In the genomic region with DNA sequence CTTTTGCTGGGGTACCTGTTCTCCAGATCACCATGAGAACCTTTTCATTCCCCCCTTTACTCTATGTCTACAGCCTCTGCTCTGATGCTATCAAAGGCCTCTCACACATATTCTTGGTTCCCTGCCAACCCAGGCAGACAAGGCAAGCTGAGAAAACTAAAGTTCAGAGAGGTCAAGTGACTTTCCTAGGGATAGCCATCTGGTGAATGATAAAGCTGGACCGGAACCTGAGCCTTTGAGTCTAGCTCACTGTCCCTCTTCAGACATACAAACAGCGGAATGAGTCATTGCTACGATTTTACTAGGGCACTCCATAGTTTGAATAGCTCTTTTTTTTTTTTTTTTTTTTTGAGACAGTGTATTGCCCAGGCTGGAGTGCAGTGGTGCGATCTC, we compare ENCODE assay signal across 8 cellular contexts.
A peak's percentile ranks its signal among the peaks of the same experiment; 100 is the strongest.
DNase-seq lines count a peak whose midpoint lies in the region; ATAC-seq and TF ChIP-seq lines count a peak whose summit lies in the region.
"Had no signal": no experiment of that assay in that cellular context is flagged by ENCODE, and none has a peak within 500 bp of the region (broad histone marks: within the 10 kb centered on the region; RNA-seq: fewer than 3 reads in every experiment).

No MANE protein-coding gene starts in this region.

- WGBS in SK-N-SH (ENCODE audit: low lambda C conversion rate), result 10% methylated on average over 4 of the region's 4 CpGs

- H3K27ac ChIP-seq in SK-N-SH (ENCODE audit: low read depth in 2 of 2, low read length in 1 of 2) (peak overlapping the region; percentile 56 to 94), thoracic aorta (peak overlapping the region; percentile 13 to 50)

- H3K4me3 ChIP-seq in SK-N-SH (ENCODE audit: low read depth in 2 of 2, low read length in 1 of 2) (no peak overlapping the region), thoracic aorta (no peak overlapping the region)

- POLR2A ChIA-PET in SK-N-SH (lab: Yijun Ruan, JAX), result interaction anchor here (0.9 kb wide), 1 partner anchor 9 kb away, joined by 3 read pairs; no protein-coding TSS in a partner anchor

- H3F3A ChIP-seq in SK-N-SH (replicated peaks; ENCODE audit: insufficient read depth), result peaks cover 33% of the 10 kb centered on the region

- H3K36me3 ChIP-seq in SK-N-SH (replicated peaks in 1 of 2; ENCODE audit: control insufficient read depth in 1 of 2, insufficient read depth in 2 of 2, low read length in 1 of 2), result peaks cover 0 to 38% of the 10 kb centered on the region in 2 experiments
- H3K36me3 ChIP-seq in thoracic aorta, result no peaks in the 10 kb centered on the region

- peak overlapping the region; percentile 20; the same call in 1 of the 2 replicates for H3K4me2 ChIP-seq in SK-N-SH

- no peaks in the 10 kb centered on the region for H3K27me3 ChIP-seq in SK-N-SH (ENCODE audit: insufficient read depth)
- H3K27me3 ChIP-seq in thoracic aorta (replicated peaks; ENCODE audit: insufficient read depth), result no peaks in the 10 kb centered on the region

- no peak for TF ChIP-seq CTCF in SK-N-SH (IDR thresholded peaks at IDR 0.05)
- no peak for TF ChIP-seq CTCF in thoracic aorta (IDR thresholded peaks at IDR 0.05)

- H3K79me2 ChIP-seq in SK-N-SH (ENCODE audit: insufficient read depth), result peaks cover 100% of the 10 kb centered on the region

- CTCF ChIA-PET in SK-N-SH (lab: Yijun Ruan, JAX), result interaction anchor here (0.7 to 2.5 kb wide), 3 partner anchors 54 to 80 kb away, joined by 3 to 9 read pairs (median 3); no protein-coding TSS in a partner anchor

- peaks cover 99% of the 10 kb centered on the region for H4K20me1 ChIP-seq in SK-N-SH (ENCODE audit: insufficient read depth)

- ATAC-seq in thoracic aorta (ENCODE audit: insufficient number of reproducible peaks, low FRiP score, low read depth) (peak; percentile 58), HG03565 (IDR thresholded peaks at IDR 0.05; ENCODE audit: unreplicated experiment) (no peak), HG02588 (IDR thresholded peaks at IDR 0.05; ENCODE audit: unreplicated experiment) (no peak)
- ATAC-seq: HCT116 had no signal

- no peaks in the 10 kb centered on the region for H3K9me3 ChIP-seq in SK-N-SH
- H3K9me3 ChIP-seq in thoracic aorta, result no peaks in the 10 kb centered on the region

- H3K4me1 ChIP-seq in SK-N-SH (ENCODE audit: control insufficient read depth in 1 of 2, insufficient read depth in 2 of 2, low read depth in 1 of 2, low read length in 1 of 2) (peaks cover 4 to 57% of the 10 kb centered on the region in 2 experiments; a peak in 3 of 4 replicates), thoracic aorta (ENCODE audit: control insufficient read depth in 1 of 2, low read depth in 2 of 2) (peaks cover 19 to 35% of the 10 kb centered on the region in 2 donors)

- TF ChIP-seq EP300 in SK-N-SH (IDR thresholded peaks at IDR 0.05; ENCODE audit: borderline replicate concordance in 1 of 2, low read depth in 1 of 2, low read length in 1 of 2), result no peak; a peak in 1 of 4 replicates

- H2AFZ ChIP-seq in SK-N-SH (ENCODE audit: low read depth), result no peak overlapping the region

- DNase-seq in LoVo (ENCODE audit: low spot score), result peak; percentile 61
- DNase-seq in SK-N-SH, result peak; percentile 59
- peak; percentile 93 for DNase-seq in glomerular endothelial cell (ENCODE audit: extremely low read depth, low read depth, low spot score)
- DNase-seq in thoracic aorta (ENCODE audit: low spot score), result no peak
- no peak for DNase-seq in NCI-H1930 (lab: John Stamatoyannopoulos, UW)

- no peak for TF ChIP-seq RAD21 in SK-N-SH (IDR thresholded peaks at IDR 0.05; ENCODE audit: low read length)

- H3K9me2 ChIP-seq in SK-N-SH, result no peaks in the 10 kb centered on the region

- H3K9ac ChIP-seq in SK-N-SH, result no peak overlapping the region

TF ChIP-seq in SK-N-SH, 30 proteins besides CTCF, POLR2A, EP300 and RAD21 (continues in another document):
- TF ChIP-seq, protein P1, sequence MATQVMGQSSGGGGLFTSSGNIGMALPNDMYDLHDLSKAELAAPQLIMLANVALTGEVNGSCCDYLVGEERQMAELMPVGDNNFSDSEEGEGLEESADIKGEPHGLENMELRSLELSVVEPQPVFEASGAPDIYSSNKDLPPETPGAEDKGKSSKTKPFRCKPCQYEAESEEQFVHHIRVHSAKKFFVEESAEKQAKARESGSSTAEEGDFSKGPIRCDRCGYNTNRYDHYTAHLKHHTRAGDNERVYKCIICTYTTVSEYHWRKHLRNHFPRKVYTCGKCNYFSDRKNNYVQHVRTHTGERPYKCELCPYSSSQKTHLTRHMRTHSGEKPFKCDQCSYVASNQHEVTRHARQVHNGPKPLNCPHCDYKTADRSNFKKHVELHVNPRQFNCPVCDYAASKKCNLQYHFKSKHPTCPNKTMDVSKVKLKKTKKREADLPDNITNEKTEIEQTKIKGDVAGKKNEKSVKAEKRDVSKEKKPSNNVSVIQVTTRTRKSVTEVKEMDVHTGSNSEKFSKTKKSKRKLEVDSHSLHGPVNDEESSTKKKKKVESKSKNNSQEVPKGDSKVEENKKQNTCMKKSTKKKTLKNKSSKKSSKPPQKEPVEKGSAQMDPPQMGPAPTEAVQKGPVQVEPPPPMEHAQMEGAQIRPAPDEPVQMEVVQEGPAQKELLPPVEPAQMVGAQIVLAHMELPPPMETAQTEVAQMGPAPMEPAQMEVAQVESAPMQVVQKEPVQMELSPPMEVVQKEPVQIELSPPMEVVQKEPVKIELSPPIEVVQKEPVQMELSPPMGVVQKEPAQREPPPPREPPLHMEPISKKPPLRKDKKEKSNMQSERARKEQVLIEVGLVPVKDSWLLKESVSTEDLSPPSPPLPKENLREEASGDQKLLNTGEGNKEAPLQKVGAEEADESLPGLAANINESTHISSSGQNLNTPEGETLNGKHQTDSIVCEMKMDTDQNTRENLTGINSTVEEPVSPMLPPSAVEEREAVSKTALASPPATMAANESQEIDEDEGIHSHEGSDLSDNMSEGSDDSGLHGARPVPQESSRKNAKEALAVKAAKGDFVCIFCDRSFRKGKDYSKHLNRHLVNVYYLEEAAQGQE (IDR thresholded peaks at IDR 0.05; ENCODE audit: low read depth, low read length), result no peak
- peak; percentile 81 for TF ChIP-seq FOSL2 (IDR thresholded peaks at IDR 0.05; ENCODE audit: borderline replicate concordance, low read depth)
- TF ChIP-seq, protein P2, sequence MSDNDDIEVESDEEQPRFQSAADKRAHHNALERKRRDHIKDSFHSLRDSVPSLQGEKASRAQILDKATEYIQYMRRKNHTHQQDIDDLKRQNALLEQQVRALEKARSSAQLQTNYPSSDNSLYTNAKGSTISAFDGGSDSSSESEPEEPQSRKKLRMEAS (IDR thresholded peaks at IDR 0.05; ENCODE audit: low read depth), result no peak; the same call in 1 of the 2 replicates
- TF ChIP-seq POLR2AphosphoS5 (IDR thresholded peaks at IDR 0.05; ENCODE audit: low read depth, low read length), result peak; percentile 40; the same call in 1 of the 2 replicates
- no peak for TF ChIP-seq USF2 (IDR thresholded peaks at IDR 0.05; ENCODE audit: borderline replicate concordance, low read depth, low read length)
- TF ChIP-seq, protein P3, sequence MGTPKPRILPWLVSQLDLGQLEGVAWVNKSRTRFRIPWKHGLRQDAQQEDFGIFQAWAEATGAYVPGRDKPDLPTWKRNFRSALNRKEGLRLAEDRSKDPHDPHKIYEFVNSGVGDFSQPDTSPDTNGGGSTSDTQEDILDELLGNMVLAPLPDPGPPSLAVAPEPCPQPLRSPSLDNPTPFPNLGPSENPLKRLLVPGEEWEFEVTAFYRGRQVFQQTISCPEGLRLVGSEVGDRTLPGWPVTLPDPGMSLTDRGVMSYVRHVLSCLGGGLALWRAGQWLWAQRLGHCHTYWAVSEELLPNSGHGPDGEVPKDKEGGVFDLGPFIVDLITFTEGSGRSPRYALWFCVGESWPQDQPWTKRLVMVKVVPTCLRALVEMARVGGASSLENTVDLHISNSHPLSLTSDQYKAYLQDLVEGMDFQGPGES (IDR thresholded peaks at IDR 0.05; ENCODE audit: low read depth, low read length), result no peak
- no peak for TF ChIP-seq MEF2A (IDR thresholded peaks at IDR 0.05; ENCODE audit: borderline replicate concordance, low read depth)
- no peak for TF ChIP-seq TAF1 (IDR thresholded peaks at IDR 0.05; ENCODE audit: borderline replicate concordance, low read depth, low read length)
- TF ChIP-seq TEAD4 (IDR thresholded peaks at IDR 0.05; ENCODE audit: borderline replicate concordance, insufficient read depth), result no peak
- no peak for TF ChIP-seq YY1 (IDR thresholded peaks at IDR 0.05; ENCODE audit: low read depth)
- TF ChIP-seq ELF1 (IDR thresholded peaks at IDR 0.05), result no peak
- peak; percentile 76 for TF ChIP-seq GATA2 (CRISPR knock-in tag; IDR thresholded peaks at IDR 0.05)
- TF ChIP-seq ZBTB33 (IDR thresholded peaks at IDR 0.05; ENCODE audit: borderline replicate concordance, low read depth), result no peak
- no peak for TF ChIP-seq USF1 (IDR thresholded peaks at IDR 0.05; ENCODE audit: borderline replicate concordance, low read depth)
- peak; percentile 67 for TF ChIP-seq JUND (IDR thresholded peaks at IDR 0.05)

Comparison
In these comparisons a context has a peak if more than half of its experiments do, and no peak if none do; other contexts are left out.
1. DNase-seq: peak in LoVo (single experiment), SK-N-SH (single experiment) and glomerular endothelial cell (single experiment); none in thoracic aorta (single experiment) and NCI-H1930 (0 of 2).